In the genomic region with DNA sequence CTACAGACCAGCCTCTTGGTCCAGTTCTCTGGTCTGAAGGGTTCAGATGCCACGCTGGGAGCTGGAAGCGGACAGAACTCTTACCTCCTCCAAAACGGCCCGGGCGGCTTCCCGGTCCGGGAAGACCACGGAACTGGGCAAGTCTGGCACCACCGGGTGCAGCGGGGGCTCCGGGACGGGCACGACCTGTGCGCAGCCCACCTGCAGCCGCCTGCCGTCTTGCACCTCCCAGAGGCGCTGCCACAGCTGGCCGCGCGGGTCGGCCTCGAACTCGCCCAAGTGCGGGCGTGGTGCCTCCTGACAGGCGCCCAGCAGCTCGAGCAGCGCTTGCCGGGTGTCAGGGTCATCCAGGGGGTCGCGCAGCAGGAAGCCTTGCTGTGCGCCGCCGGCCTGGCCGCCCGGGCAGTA, we compare ENCODE assay signal across 8 cellular contexts. TPM values are rescaled to one million over a fixed set of nuclear protein-coding genes. Genes with fewer than 3 reads are reported as not detected.
DNase-seq lines count a peak whose midpoint lies in the region; ATAC-seq and TF ChIP-seq lines count a peak whose summit lies in the region.

No MANE protein-coding gene starts in this region.

- H3K27me3 Mint-ChIP-seq in activated naive CD8-positive, alpha-beta T cell, result no peaks in the 10 kb centered on the region

- no peak for TF ChIP-seq EP300 in suprapubic skin (IDR thresholded peaks at IDR 0.05)

- DNase-seq in AG10803 (ENCODE audit: low read depth) (no peak), kidney epithelial cell (ENCODE audit: low read depth) (no peak), suprapubic skin (ENCODE audit: low spot score in 2 of 2) (peak in 1 of 2 donors; percentile 66), iPS-NIHi11 (ENCODE audit: low spot score) (no peak), NCI-H82 (lab: John Stamatoyannopoulos, UW) (no peak)

- H3K27ac Mint-ChIP-seq in activated naive CD8-positive, alpha-beta T cell, result no peak overlapping the region

- ATAC-seq in GM19397 (IDR thresholded peaks at IDR 0.05; ENCODE audit: unreplicated experiment), result peak; percentile 28
- peak; percentile 19 for ATAC-seq in HG03521 (IDR thresholded peaks at IDR 0.05; ENCODE audit: unreplicated experiment)

- peaks cover 9% of the 10 kb centered on the region for H3K9me3 Mint-ChIP-seq in activated naive CD8-positive, alpha-beta T cell (ENCODE audit: low read depth)

- peaks cover 43% of the 10 kb centered on the region for H3K4me1 Mint-ChIP-seq in activated naive CD8-positive, alpha-beta T cell (ENCODE audit: low read depth)

- H3K4me1 ChIP-seq in suprapubic skin, result peaks cover 12% of the 10 kb centered on the region

- H3K4me3 ChIP-seq in AG10803 (ENCODE audit: low read length) (peak overlapping the region; percentile 15; the same call in 1 of the 2 replicates), kidney epithelial cell (ENCODE audit: low read depth, low read length) (peak overlapping the region; percentile 60), suprapubic skin (peak overlapping the region; percentile 86)

- TF ChIP-seq POLR2A in suprapubic skin (IDR thresholded peaks at IDR 0.05), result no peak

- H3K27me3 ChIP-seq in kidney epithelial cell (ENCODE audit: control insufficient read depth, insufficient read depth, low read length) (no peaks in the 10 kb centered on the region), suprapubic skin (no peaks in the 10 kb centered on the region)

- peaks cover 29% of the 10 kb centered on the region for H3K36me3 Mint-ChIP-seq in activated naive CD8-positive, alpha-beta T cell

- peak overlapping the region; percentile 68 for H3K27ac ChIP-seq in suprapubic skin

- H3K36me3 ChIP-seq in kidney epithelial cell (ENCODE audit: control insufficient read depth, insufficient read depth, low read length) (no peaks in the 10 kb centered on the region), suprapubic skin (peaks cover 11% of the 10 kb centered on the region)

- 17% methylated on average over 14 of the region's 36 CpGs for WGBS in suprapubic skin

- H3K9me3 ChIP-seq in suprapubic skin, result no peaks in the 10 kb centered on the region

- H3K4me3 Mint-ChIP-seq in activated naive CD8-positive, alpha-beta T cell, result peak overlapping the region; percentile 79

- no peak for TF ChIP-seq CTCF in AG10803 (conservative IDR thresholded peaks at IDR 0.05; ENCODE audit: low read length)
- TF ChIP-seq CTCF in kidney epithelial cell (IDR thresholded peaks at IDR 0.05; ENCODE audit: insufficient read depth, low read length, poor library complexity, severe bottlenecking), result no peak
- TF ChIP-seq CTCF in suprapubic skin (IDR thresholded peaks at IDR 0.05), result no peak

RNA-seq across cellular contexts. Expression of gene CMPK2, which starts 0.8 kb away (rescaled TPM):
- 9.0 and 9.8 TPM in 2 replicates for total RNA-seq in kidney epithelial cell
- 1 to 10 TPM in 3 of 4 donors, under 1 TPM in 1; 0.83 to 3.1 (median 1.3) TPM for total RNA-seq in suprapubic skin

RNA-seq across cellular contexts. Expression of gene RSAD2, which starts 12.6 kb away (rescaled TPM):
- 3.6 and 4.9 TPM in 2 replicates for total RNA-seq in kidney epithelial cell
- total RNA-seq in suprapubic skin, result 1 to 10 TPM in 1 of 4 donors, under 1 TPM in 1, not detected in 2; 0.24 to 1.5 TPM

RNA-seq across cellular contexts. Expression of gene RNF144A, which starts 52.3 kb away (rescaled TPM):
- total RNA-seq in kidney epithelial cell (23.5 and 32.7 TPM in 2 replicates), suprapubic skin (10 to 100 TPM in 3 of 4 donors, 1 to 10 TPM in 1; 8.0 to 25.4 (median 15.8) TPM)

Comparison
In these comparisons a context has a peak if more than half of its experiments do, and no peak if none do; other contexts are left out.
1. H3K4me3 ChIP-seq: peak in every context shown above with its lines; median percentile 86 in suprapubic skin; 60 in kidney epithelial cell; 15 in AG10803.